In the genomic region with DNA sequence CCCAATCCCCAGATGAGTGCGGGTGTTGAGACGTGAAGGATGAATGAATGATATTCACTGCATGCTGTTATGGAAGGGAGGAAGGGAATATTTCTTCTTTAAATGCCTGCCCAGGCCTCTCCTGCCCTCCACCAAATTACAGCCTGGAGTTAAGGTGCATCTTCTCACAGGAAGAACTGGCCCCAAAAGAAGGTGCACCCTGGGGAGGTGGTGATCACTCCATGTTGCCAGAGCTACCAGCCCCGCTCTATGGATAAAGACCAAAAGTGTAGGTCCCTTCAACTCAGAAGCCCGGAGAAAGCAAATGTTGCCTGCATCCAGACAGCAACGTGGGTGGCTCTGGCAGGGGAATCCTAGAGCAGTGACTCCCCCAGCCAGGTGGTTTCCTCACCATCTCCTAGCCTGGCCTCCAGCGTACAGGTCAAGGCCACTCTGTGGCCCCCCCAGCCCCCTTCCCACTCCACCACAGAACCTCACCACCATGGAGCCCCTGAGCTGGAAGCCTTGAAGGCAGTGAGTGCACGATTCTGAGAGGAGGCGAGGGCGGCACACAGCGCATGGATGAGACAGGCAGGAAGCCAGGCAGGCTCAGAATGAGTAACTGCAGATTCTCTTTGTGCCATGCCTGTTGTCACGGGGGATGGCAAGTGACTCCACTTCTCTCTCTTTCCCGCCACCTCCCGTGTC, we compare ENCODE assay signal across 16 cellular contexts. TPM values are rescaled to one million over a fixed set of nuclear protein-coding genes. Genes with fewer than 3 reads are reported as not detected.
DNase-seq lines count a peak whose midpoint lies in the region; ATAC-seq and TF ChIP-seq lines count a peak whose summit lies in the region.
"Had no signal": no experiment of that assay in that cellular context is flagged by ENCODE, and none has a peak within 500 bp of the region (broad histone marks: within the 10 kb centered on the region; RNA-seq: fewer than 3 reads in every experiment).

No MANE protein-coding gene starts in this region.

- no peak overlapping the region for H3T11ph ChIP-seq in H9 (ENCODE audit: low read length)

- peaks cover 22% of the 10 kb centered on the region for H3K27me3 Mint-ChIP-seq in CD4-positive, alpha-beta T cell
- H3K27me3 Mint-ChIP-seq in H9 (ENCODE audit: low read depth) = peaks cover 64% of the 10 kb centered on the region
- peaks cover 30% of the 10 kb centered on the region for H3K27me3 Mint-ChIP-seq in osteocyte (ENCODE audit: unreplicated experiment)

- peak overlapping the region; percentile 57 for H3K4me3 Mint-ChIP-seq in CD4-positive, alpha-beta T cell
- no peak overlapping the region for H3K4me3 Mint-ChIP-seq in H9
- no peak overlapping the region for H3K4me3 Mint-ChIP-seq in osteocyte (ENCODE audit: unreplicated experiment)
- H3K4me3 Mint-ChIP-seq: effector memory CD8-positive, alpha-beta T cell; HFFc6 had no signal

- peaks cover 18% of the 10 kb centered on the region for H3K23me2 ChIP-seq in H9 (ENCODE audit: insufficient read length, low read depth, low read length, poor library complexity, severe bottlenecking)

- peaks cover 28% of the 10 kb centered on the region for H3K4me1 Mint-ChIP-seq in CD4-positive, alpha-beta T cell (ENCODE audit: low read depth)
- H3K4me1 Mint-ChIP-seq in H9 (peaks cover 37 to 47% of the 10 kb centered on the region in 2 experiments), osteocyte (ENCODE audit: unreplicated experiment) (peaks cover 50% of the 10 kb centered on the region)

- H3K4ac ChIP-seq in H9 (ENCODE audit: low read depth, low read length) = no peak overlapping the region

- H3K18ac ChIP-seq in H9 (ENCODE audit: insufficient read length, low read depth, low read length) = no peak overlapping the region

- peak in 1 of 10 experiments; percentile 21 for DNase-seq in CD4-positive, alpha-beta T cell
- DNase-seq in H9 (peak; percentile 24), caudate nucleus (lab: John Stamatoyannopoulos, UW) (peak in 48 of 61 donors; percentile 12 to 94 (median 62)), osteocyte (ENCODE audit: extremely low spot score, unreplicated experiment) (peak; percentile 73), G401 (ENCODE audit: low spot score) (no peak), lower lobe of right lung (no peak)
- DNase-seq: DMS79; effector memory CD8-positive, alpha-beta T cell; foreskin fibroblast; HFFc6; NCI-H2029; NCI-H774 had no signal

- no peak overlapping the region for H3K14ac ChIP-seq in H9 (ENCODE audit: insufficient read depth, low read length)

- no peak overlapping the region for H2BK5ac ChIP-seq in H9 (ENCODE audit: insufficient read length, low read length)

- no peak overlapping the region for H4K91ac ChIP-seq in H9 (ENCODE audit: insufficient read length, low read depth, low read length)

- H3K27ac Mint-ChIP-seq in CD4-positive, alpha-beta T cell = no peak overlapping the region
- no peak overlapping the region for H3K27ac Mint-ChIP-seq in H9
- peak overlapping the region; percentile 81 for H3K27ac Mint-ChIP-seq in osteocyte (ENCODE audit: unreplicated experiment)
- H3K27ac Mint-ChIP-seq: effector memory CD8-positive, alpha-beta T cell; HFFc6 had no signal

- intact Hi-C loops in CD4-positive, alpha-beta T cell (cut with DNase I, micrococcal nuclease) = no loop called here
- intact Hi-C loops in lower lobe of right lung (cut with DNase I) = no loop called here

- H4K8ac ChIP-seq in H9 (replicated peaks; ENCODE audit: insufficient read length, low read depth, low read length) = no peak overlapping the region

- no peaks in the 10 kb centered on the region for H3K9me3 ChIP-seq in CD4-positive, alpha-beta T cell (ENCODE audit: control insufficient read depth, low read length)
- no peaks in the 10 kb centered on the region for H3K9me3 ChIP-seq in H9 (ENCODE audit: control insufficient read depth, low read depth, low read length)
- no peaks in the 10 kb centered on the region for H3K9me3 ChIP-seq in lower lobe of right lung
- H3K9me3 ChIP-seq: pancreas had no signal

- no peaks in the 10 kb centered on the region for H3K79me2 ChIP-seq in H9 (ENCODE audit: insufficient read depth, low read length)

- no peaks in the 10 kb centered on the region for H3K9me3 Mint-ChIP-seq in CD4-positive, alpha-beta T cell
- H3K9me3 Mint-ChIP-seq in H9 (no peaks in the 10 kb centered on the region), osteocyte (ENCODE audit: unreplicated experiment) (no peaks in the 10 kb centered on the region)
- H3K9me3 Mint-ChIP-seq: effector memory CD8-positive, alpha-beta T cell; HFFc6 had no signal

- POLR2A ChIA-PET in CD4-positive, alpha-beta T cell (lab: Charles Lee) = no interaction called here

- H4K20me1 ChIP-seq in H9 (ENCODE audit: control insufficient read depth, insufficient read depth, insufficient read length) = no peaks in the 10 kb centered on the region

- H2BK20ac ChIP-seq in H9 (ENCODE audit: low read depth, low read length, poor library complexity, severe bottlenecking) = no peak overlapping the region

- peaks cover 10% of the 10 kb centered on the region for H3K27me3 ChIP-seq in CD4-positive, alpha-beta T cell (ENCODE audit: control insufficient read depth, insufficient read depth, low read length)
- H3K27me3 ChIP-seq in H9 (ENCODE audit: insufficient read depth, low read length) (peaks cover 20% of the 10 kb centered on the region; the same call in 1 of the 2 replicates), lower lobe of right lung (ENCODE audit: low read depth) (peaks cover 26% of the 10 kb centered on the region)

- H2BK12ac ChIP-seq in H9 (ENCODE audit: insufficient read length, low read depth, low read length) = no peak overlapping the region

- H3K9ac ChIP-seq in H9 (ENCODE audit: extremely low read depth, insufficient read length, low read length) = no peak overlapping the region

- no peak overlapping the region for H2BK15ac ChIP-seq in H9 (ENCODE audit: low read depth, low read length)

- in situ Hi-C loops in G401 (cut with HindIII; ENCODE audit: low sequenced_read_pairs) = no loop called here

- H3K79me1 ChIP-seq in H9 (ENCODE audit: insufficient read depth, low read depth, low read length, poor library complexity, severe bottlenecking) = no peaks in the 10 kb centered on the region

- H2BK120ac ChIP-seq in H9 (ENCODE audit: low read depth, low read length, poor library complexity, severe bottlenecking) = no peak overlapping the region

- no peak overlapping the region for H3K4me2 ChIP-seq in H9 (ENCODE audit: insufficient read depth, insufficient read length, low read length)

- no peak overlapping the region for H4K5ac ChIP-seq in H9 (ENCODE audit: insufficient read length, low read depth, low read length)

- H3K36me3 ChIP-seq in lower lobe of right lung = no peaks in the 10 kb centered on the region
- H3K36me3 ChIP-seq: pancreas had no signal

- ATAC-seq in CD4-positive, alpha-beta T cell (ENCODE audit: poor library complexity) = no peak
- no peak for ATAC-seq in GM21737 (IDR thresholded peaks at IDR 0.05; ENCODE audit: unreplicated experiment)
- ATAC-seq in lower lobe of right lung = no peak
- ATAC-seq: effector memory CD8-positive, alpha-beta T cell; pancreas had no signal

- no peak for TF ChIP-seq CTCF in CD4-positive, alpha-beta T cell (IDR thresholded peaks at IDR 0.05)
- TF ChIP-seq CTCF in H9 (conservative IDR thresholded peaks at IDR 0.05) (no peak), osteocyte (IDR thresholded peaks at IDR 0.05) (no peak), lower lobe of right lung (IDR thresholded peaks at IDR 0.05) (no peak)

- no peak overlapping the region for H3K56ac ChIP-seq in H9 (ENCODE audit: insufficient read length, low read depth, low read length)

- no CpG with 5 or more reads among the region's 13 CpGs for WGBS in H9 (ENCODE audit: extremely low coverage, insufficient read length, low lambda C conversion rate)

- CTCF ChIA-PET in CD4-positive, alpha-beta T cell (lab: Charles Lee) = no interaction called here

- no peak overlapping the region for H2AK5ac ChIP-seq in H9 (ENCODE audit: insufficient read length, low read length)

- no peak overlapping the region for H3K23ac ChIP-seq in H9 (ENCODE audit: insufficient read length, low read depth, low read length)

- H3K4me3 ChIP-seq in lower lobe of right lung = no peak overlapping the region
- H3K4me3 ChIP-seq: pancreas had no signal

- H3K27ac ChIP-seq in CD4-positive, alpha-beta T cell (ENCODE audit: low read depth, low read length) = no peak overlapping the region
- no peak overlapping the region for H3K27ac ChIP-seq in H9 (ENCODE audit: insufficient read length, low read depth, low read length)
- peak overlapping the region; percentile 24 for H3K27ac ChIP-seq in caudate nucleus (ENCODE audit: low read depth, low read length)
- no peak overlapping the region for H3K27ac ChIP-seq in lower lobe of right lung
- H3K27ac ChIP-seq: C4-2B, pancreas had no signal

- H3K4me1 ChIP-seq in H9 (ENCODE audit: insufficient read depth, low read length) (no peaks in the 10 kb centered on the region), lower lobe of right lung (peaks cover 20% of the 10 kb centered on the region)

- peaks cover under 1% of the 10 kb centered on the region for H3K36me3 Mint-ChIP-seq in CD4-positive, alpha-beta T cell (ENCODE audit: low read depth)
- H3K36me3 Mint-ChIP-seq in H9 (ENCODE audit: insufficient read depth in 1 of 3, low read depth in 3 of 3) (no peaks in the 10 kb centered on the region), osteocyte (ENCODE audit: unreplicated experiment) (no peaks in the 10 kb centered on the region)

- H2AFZ ChIP-seq in H9 (ENCODE audit: low read length) = no peak overlapping the region

RNA-seq across cellular contexts. Expression of gene VIPR1, which starts 3.5 kb away (rescaled TPM):
- 10 to 100 TPM; 66.8 to 67.6 TPM for total RNA-seq in CD4-positive, alpha-beta T cell
- total RNA-seq in H9 (2021) (6.3 and 6.5 TPM in 2 replicates), osteocyte (8.9 and 9.2 TPM in 2 replicates), lower lobe of right lung (212 TPM)
- 0.14 TPM in 1 of 2 replicates, not detected in the other for total RNA-seq in G401 (2014; rRNA removed; shearing (Covaris generic))
- total RNA-seq: HFFc6, LHCN-M2 had no signal

Comparison
In these comparisons a context has a peak if more than half of its experiments do, and no peak if none do; other contexts are left out.
1. DNase-seq: peak in H9 (single experiment), caudate nucleus (48 of 61) and osteocyte (single experiment); none in G401 (single experiment) and lower lobe of right lung (single experiment).